ENCODE assay signal across 1 cellular context in genomic region chr11:115920087-115920461, GRCh38.
TF ChIP-seq lines count a peak whose summit lies in the region.

No MANE protein-coding gene starts in this region.

TF ChIP-seq in GM12878, 131 proteins besides CTCF, POLR2A, EP300 and RAD21 (continued from another document):
- TF ChIP-seq CEBPZ (IDR thresholded peaks at IDR 0.05; ENCODE audit: low read depth, low read length) (no peak), MEF2B (IDR thresholded peaks at IDR 0.05; ENCODE audit: partially characterized antibody, poor library complexity, severe bottlenecking) (peak; percentile 3), BCL11A (IDR thresholded peaks at IDR 0.05; ENCODE audit: low read depth, low read length) (no peak), RFX5 (IDR thresholded peaks at IDR 0.05; ENCODE audit: low read depth, low read length) (no peak), SPI1 (IDR thresholded peaks at IDR 0.05; ENCODE audit: borderline replicate concordance, insufficient read depth, low read depth, low read length) (peak; percentile 62; the same call in 1 of the 2 replicates)
